In genomic region chr9:27377811-27378345, GRCh38 we compare ENCODE assay signal across 8 cellular contexts.
DNase-seq lines count a peak whose midpoint lies in the region; ATAC-seq and TF ChIP-seq lines count a peak whose summit lies in the region.

No MANE protein-coding gene starts in this region.

- no peaks in the 10 kb centered on the region for H3K79me2 ChIP-seq in osteoblast (ENCODE audit: insufficient read depth, low read length)

- no peaks in the 10 kb centered on the region for H4K20me1 ChIP-seq in osteoblast (ENCODE audit: insufficient read depth, low read length)

- H3K4me3 ChIP-seq in osteoblast (ENCODE audit: insufficient read depth, low read length) (no peak overlapping the region), BE2C (ENCODE audit: low read depth, low read length) (no peak overlapping the region)

- no peaks in the 10 kb centered on the region for H3K27me3 Mint-ChIP-seq in Calu3 (ENCODE audit: unreplicated experiment)

- H3K36me3 ChIP-seq in osteoblast (ENCODE audit: insufficient read depth, low read length), result no peaks in the 10 kb centered on the region
- no peaks in the 10 kb centered on the region for H3K36me3 ChIP-seq in BE2C

- no peak overlapping the region for H3K4me2 ChIP-seq in osteoblast (ENCODE audit: insufficient read depth, low read length)

- H3K9me3 Mint-ChIP-seq in Calu3 (ENCODE audit: low read depth, unreplicated experiment), result no peaks in the 10 kb centered on the region

- peaks cover 6% of the 10 kb centered on the region for H3K36me3 Mint-ChIP-seq in Calu3 (ENCODE audit: insufficient read depth, unreplicated experiment)

- DNase-seq in osteoblast (ENCODE audit: insufficient read length, low spot score, missing footprints), result peak; percentile 18
- DNase-seq in HK-2 (ENCODE audit: unreplicated experiment), result no peak
- DNase-seq in BE2C, result no peak
- DNase-seq in activated CD4-positive, alpha-beta T cell treated with anti-CD3 and anti-CD28 coated beads for 4 hours, result no peak
- no peak for DNase-seq in Calu3

- H3K4me1 ChIP-seq in osteoblast (ENCODE audit: insufficient read depth, low read length) (no peaks in the 10 kb centered on the region), BE2C (no peaks in the 10 kb centered on the region)

- no peak for TF ChIP-seq CTCF in osteoblast (IDR thresholded peaks at IDR 0.05; ENCODE audit: extremely low read depth, low read depth, low read length)
- TF ChIP-seq CTCF in BE2C (IDR thresholded peaks at IDR 0.05; ENCODE audit: low read depth, low read length), result no peak
- TF ChIP-seq CTCF in Calu3 (IDR thresholded peaks at IDR 0.05; ENCODE audit: unreplicated experiment), result no peak

- intact Hi-C loops in Calu3 (cut with micrococcal nuclease; ENCODE audit: unreplicated experiment), result no loop called here

- H3K27ac ChIP-seq in osteoblast (ENCODE audit: low read depth, low read length), result no peak overlapping the region

- H3K4me3 Mint-ChIP-seq in Calu3 (ENCODE audit: low read depth, unreplicated experiment), result no peak overlapping the region

- CTCF ChIA-PET in Calu3 (lab: Charles Lee), result no interaction called here

- H3K4me1 Mint-ChIP-seq in Calu3 (ENCODE audit: low read depth, unreplicated experiment), result peaks cover 58% of the 10 kb centered on the region

- H3K9me3 ChIP-seq in osteoblast (ENCODE audit: low read depth, low read length) (no peaks in the 10 kb centered on the region), BE2C (no peaks in the 10 kb centered on the region)

- H3K27me3 ChIP-seq in osteoblast (ENCODE audit: insufficient read depth, low read length) (no peaks in the 10 kb centered on the region), BE2C (no peaks in the 10 kb centered on the region; the same call in 1 of the 2 replicates)

- no peak overlapping the region for H2AFZ ChIP-seq in osteoblast (ENCODE audit: low read length)

- no TSS peak for BruUV-seq in Calu3 (replicated peaks; lab: Mats Ljungman, UMichigan)

- H3K27ac Mint-ChIP-seq in Calu3 (ENCODE audit: unreplicated experiment), result no peak overlapping the region

- ATAC-seq in GM18870 (IDR thresholded peaks at IDR 0.05; ENCODE audit: unreplicated experiment) (peak; percentile 90), GM21737 (IDR thresholded peaks at IDR 0.05; ENCODE audit: unreplicated experiment) (peak; percentile 72), HG03460 (IDR thresholded peaks at IDR 0.05; ENCODE audit: unreplicated experiment) (peak; percentile 81)
